Comparison of ENCODE assay signal across 8 cellular contexts in the genomic region with DNA sequence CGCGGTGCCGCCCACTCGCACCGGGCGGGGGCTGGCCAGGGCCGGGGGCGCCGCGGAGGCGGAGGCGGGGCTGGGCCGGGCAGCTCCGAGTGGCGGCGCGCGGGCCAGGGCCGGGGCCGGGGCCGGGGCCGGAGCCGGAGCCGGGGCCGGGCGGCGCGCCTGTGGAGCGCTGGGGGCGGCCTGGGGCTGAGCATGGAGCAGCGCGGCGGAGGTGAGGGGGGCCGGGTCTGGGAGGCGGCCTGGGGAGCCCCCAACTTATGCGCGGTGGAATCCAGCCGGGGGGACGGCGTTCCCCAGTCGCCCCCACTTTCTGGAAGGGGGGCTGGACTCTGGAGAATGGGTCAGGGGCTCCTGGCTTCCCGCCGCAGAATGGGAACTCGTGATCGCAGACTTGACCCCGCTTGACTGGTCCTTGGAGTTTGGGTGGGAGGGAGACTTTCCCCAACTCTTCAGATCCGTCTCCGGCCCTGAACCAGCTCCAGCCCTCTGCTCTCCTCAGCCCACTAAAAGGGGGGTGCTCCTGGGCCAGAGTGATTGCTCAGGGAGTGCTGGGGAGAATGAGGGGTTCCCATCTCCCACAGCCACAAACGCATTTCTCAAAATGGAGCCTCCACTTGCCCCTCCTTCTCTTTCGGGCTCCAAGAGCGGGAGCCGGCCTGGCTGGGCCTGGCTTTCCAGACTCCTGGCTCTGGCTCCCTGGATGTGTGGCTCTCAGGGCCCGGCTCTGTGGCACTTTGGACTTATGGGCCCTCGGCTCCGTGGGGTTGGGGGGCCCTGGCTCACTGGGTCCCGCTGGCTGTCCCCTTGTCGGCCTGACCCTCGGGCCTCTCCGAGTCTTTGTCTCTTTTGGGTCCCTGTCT. TPM values are rescaled to one million over a fixed set of nuclear protein-coding genes. Genes with fewer than 3 reads are reported as not detected.
DNase-seq lines count a peak whose midpoint lies in the region; ATAC-seq and TF ChIP-seq lines count a peak whose summit lies in the region.

LZTS2 (plus strand) TSS at position 67 of the 860 bp plus-strand sequence. CDS start 2,731 bp downstream, outside the sequence.

- peaks cover 5 to 8% of the 10 kb centered on the region in 2 experiments; a peak in 2 of 4 replicates for H3K36me3 ChIP-seq in HCT116 (ENCODE audit: control insufficient read depth in 1 of 2, insufficient read depth in 2 of 2, low read length in 2 of 2)

- no peak within 1 kb of the TSS for H2AFZ ChIP-seq in HCT116 (ENCODE audit: low read depth, low read length, poor library complexity, severe bottlenecking)

- peak within 1 kb of the TSS; percentile 75 for H3K27ac Mint-ChIP-seq in activated T-helper 17 cell treated with anti-CD3 and anti-CD28 coated beads, Interleukin-2, amount 50 U/mL, for 72 hours
- H3K27ac Mint-ChIP-seq in osteocyte (ENCODE audit: unreplicated experiment) = peak within 1 kb of the TSS; percentile 99

- no peaks in the 10 kb centered on the region for H3K9me3 Mint-ChIP-seq in activated T-helper 17 cell treated with anti-CD3 and anti-CD28 coated beads, Interleukin-2, amount 50 U/mL, for 72 hours
- H3K9me3 Mint-ChIP-seq in osteocyte (ENCODE audit: unreplicated experiment) = no peaks in the 10 kb centered on the region

- no peak for TF ChIP-seq CTCF in HCT116 (IDR thresholded peaks at IDR 0.05 in 2 of 3, conservative IDR thresholded peaks at IDR 0.05 in 1 of 3; ENCODE audit: borderline replicate concordance in 1 of 3, insufficient read depth in 1 of 3, low read depth in 2 of 3, low read length in 2 of 3)
- TF ChIP-seq CTCF in osteocyte (IDR thresholded peaks at IDR 0.05) = no peak

- no peak for TF ChIP-seq RAD21 in HCT116 (IDR thresholded peaks at IDR 0.05; ENCODE audit: low read depth)

- H3K36me3 Mint-ChIP-seq in activated T-helper 17 cell treated with anti-CD3 and anti-CD28 coated beads, Interleukin-2, amount 50 U/mL, for 72 hours (ENCODE audit: low read depth) = peaks cover 8% of the 10 kb centered on the region
- H3K36me3 Mint-ChIP-seq in osteocyte (ENCODE audit: unreplicated experiment) = peaks cover 11% of the 10 kb centered on the region

- peak; percentile 22 for TF ChIP-seq POLR2A in HCT116 (IDR thresholded peaks at IDR 0.05; ENCODE audit: borderline replicate concordance, extremely low read depth, insufficient read depth, insufficient read length)

- ATAC-seq in HCT116 (no peak; the same call in 1 of the 2 replicates), Right ventricle myocardium inferior (no peak)
- ATAC-seq in activated T-helper 17 cell treated with anti-CD3 and anti-CD28 coated beads, Interleukin-2, amount 50 U/mL, for 72 hours (replicated peaks) = no peak

- peak within 1 kb of the TSS; percentile 94 for H3K9ac ChIP-seq in HCT116 (ENCODE audit: low read length)

- H4K20me1 ChIP-seq in HCT116 (ENCODE audit: insufficient read depth) = no peaks in the 10 kb centered on the region

- H3K4me3 Mint-ChIP-seq in activated T-helper 17 cell treated with anti-CD3 and anti-CD28 coated beads, Interleukin-2, amount 50 U/mL, for 72 hours = peak within 1 kb of the TSS; percentile 82
- peak within 1 kb of the TSS; percentile 82 for H3K4me3 Mint-ChIP-seq in osteocyte (ENCODE audit: unreplicated experiment)

- no peaks in the 10 kb centered on the region for H3K9me3 ChIP-seq in HCT116 (ENCODE audit: control insufficient read depth in 1 of 2, insufficient read depth in 1 of 2, low read depth in 1 of 2, low read length in 2 of 2)

- RAD21 ChIA-PET in HCT116 (lab: Charles Lee; ENCODE audit: low non-redundant PET in 1 of 2, low total read pairs in 2 of 2, uncharacterized antibody in 2 of 2, unreplicated experiment in 2 of 2) = interaction anchor here in 1 of 2 experiments (0.9 kb wide), 1 partner anchor 14 kb away, joined by 5 read pairs; no protein-coding TSS in a partner anchor

- no peaks in the 10 kb centered on the region for H3K27me3 ChIP-seq in HCT116 (ENCODE audit: insufficient read depth, low read length)

- DNase-seq in AG08396 (ENCODE audit: low spot score) (peak; percentile 48), HCT116 (ENCODE audit: low read depth, low spot score) (no peak), Right ventricle myocardium inferior (ENCODE audit: missing footprints) (no peak), osteocyte (ENCODE audit: extremely low spot score, unreplicated experiment) (no peak), activated gamma-delta T cell (lab: John Stamatoyannopoulos, UW) (no peak), HPDE6-E6E7 (ENCODE audit: extremely low spot score) (no peak)
- no peak for DNase-seq in activated CD4-positive, alpha-beta T cell treated with anti-CD3 and anti-CD28 coated beads, Interleukin-2, amount 50 U/mL, for 48 hours

- peaks cover 48% of the 10 kb centered on the region for H3K79me2 ChIP-seq in HCT116 (ENCODE audit: insufficient read depth, low read length)

- intact Hi-C loops in HCT116 (cut with micrococcal nuclease) (no loop called here), Right ventricle myocardium inferior (cut with DNase I) (loop anchor here (1.0 kb wide), 1 partner anchor 12 kb away; no protein-coding TSS in a partner anchor)

- TSS peak; percentile 30 for BruUV-seq in HCT116 (replicated peaks; lab: Mats Ljungman, UMichigan)

- peak within 1 kb of the TSS; percentile 87 for H3K27ac ChIP-seq in HCT116 (ENCODE audit: low read depth, low read length)

- H3K4me3 ChIP-seq in HCT116 (replicated peaks in 1 of 2; ENCODE audit: low read depth in 1 of 2, low read length in 2 of 2) = peak within 1 kb of the TSS; percentile 88 to 92

- no peaks in the 10 kb centered on the region for H3K9me2 ChIP-seq in HCT116 (ENCODE audit: insufficient read depth)

- CTCF ChIA-PET in HCT116 (lab: Charles Lee) = interaction anchor here (0.6 to 8.3 kb wide), 7 partner anchors 10 to 118 kb away, joined by 3 to 118 read pairs (median 3); no protein-coding TSS in a partner anchor

- H3K4me1 Mint-ChIP-seq in activated T-helper 17 cell treated with anti-CD3 and anti-CD28 coated beads, Interleukin-2, amount 50 U/mL, for 72 hours = peaks cover 12% of the 10 kb centered on the region
- H3K4me1 Mint-ChIP-seq in osteocyte (ENCODE audit: unreplicated experiment) = peaks cover 32% of the 10 kb centered on the region

- no peaks in the 10 kb centered on the region for H3K27me3 Mint-ChIP-seq in activated T-helper 17 cell treated with anti-CD3 and anti-CD28 coated beads, Interleukin-2, amount 50 U/mL, for 72 hours
- no peaks in the 10 kb centered on the region for H3K27me3 Mint-ChIP-seq in osteocyte (ENCODE audit: unreplicated experiment)

- peaks cover 21 to 48% of the 10 kb centered on the region in 2 experiments for H3K4me1 ChIP-seq in HCT116 (ENCODE audit: control insufficient read depth in 1 of 2, insufficient read depth in 2 of 2, low read length in 2 of 2)

- peak within 1 kb of the TSS; percentile 98 for H3K4me2 ChIP-seq in HCT116 (ENCODE audit: low read length)

- POLR2A ChIA-PET in HCT116 (lab: Charles Lee) = no interaction called here

TF ChIP-seq in HCT116, 20 proteins besides CTCF, POLR2A, EP300 and RAD21:
- TF ChIP-seq CBX3 (IDR thresholded peaks at IDR 0.05; ENCODE audit: low read depth) = no peak
- TF ChIP-seq POLR2AphosphoS5 (IDR thresholded peaks at IDR 0.05; ENCODE audit: low read depth, low read length) = peak; percentile 16; the same call in 1 of the 2 replicates
- TF ChIP-seq CEBPB (IDR thresholded peaks at IDR 0.05; ENCODE audit: low read depth) = no peak
- TF ChIP-seq YY1 (IDR thresholded peaks at IDR 0.05; ENCODE audit: extremely low read depth, insufficient replicate concordance, low read depth, low read length) = peak; percentile 5
- TF ChIP-seq REST (IDR thresholded peaks at IDR 0.05; ENCODE audit: low read depth) = no peak
- TF ChIP-seq ZFX (IDR thresholded peaks at IDR 0.05) = peak; percentile 52; the same call in 1 of the 2 replicates
TF ChIP-seq in HCT116: peak in this region for 3.

RNA-seq across cellular contexts. Expression of gene LZTS2, which starts in this region (rescaled TPM):
- total RNA-seq in HCT116 (2021; ENCODE audit: unreplicated experiment) (93.0 TPM), Right ventricle myocardium inferior (43.4 TPM), osteocyte (69.9 and 72.1 TPM in 2 replicates)
- polyA plus RNA-seq in HCT116 (2012) = 75.6 and 78.8 TPM in 2 replicates
- total RNA-seq in activated T-helper 17 cell treated with anti-CD3 and anti-CD28 coated beads, Interleukin-2, amount 50 U/mL, for 72 hours = 10 to 100 TPM; 15.0 to 24.8 TPM
